ENCODE assay signal across 14 cellular contexts in the genomic region with DNA sequence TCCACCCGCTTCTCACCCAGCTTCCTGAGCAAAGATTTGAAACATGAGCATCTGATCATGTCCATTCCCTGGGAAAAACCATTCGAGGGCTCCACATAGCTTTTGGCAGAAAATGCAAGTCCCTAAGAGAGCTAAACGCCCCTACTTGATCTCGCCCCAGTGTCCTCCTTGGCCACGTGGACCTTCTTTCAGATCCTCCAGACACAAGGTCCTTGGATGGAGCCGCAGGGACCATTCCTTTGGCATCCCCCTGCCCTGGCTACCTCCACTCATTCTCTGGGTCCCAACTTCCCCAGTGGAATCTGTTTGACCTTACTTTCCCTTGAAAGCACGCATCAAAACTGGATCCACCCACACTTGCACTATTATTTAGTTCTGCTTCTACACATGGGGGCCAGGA.
DNase-seq lines count a peak whose midpoint lies in the region; ATAC-seq and TF ChIP-seq lines count a peak whose summit lies in the region.
"Had no signal": no experiment of that assay in that cellular context is flagged by ENCODE, and none has a peak within 500 bp of the region (broad histone marks: within the 10 kb centered on the region; RNA-seq: fewer than 3 reads in every experiment).

No MANE protein-coding gene starts in this region.

- no peaks in the 10 kb centered on the region for H3K27me3 ChIP-seq in osteoblast (ENCODE audit: insufficient read depth, low read length)

- H3K4me1 ChIP-seq in osteoblast (ENCODE audit: insufficient read depth, low read length), result no peaks in the 10 kb centered on the region
- H3K4me1 ChIP-seq: Caco-2, HAP-1 had no signal

- H3K79me2 ChIP-seq in osteoblast (ENCODE audit: insufficient read depth, low read length), result no peaks in the 10 kb centered on the region

- H3K9me3 ChIP-seq in osteoblast (ENCODE audit: low read depth, low read length), result no peaks in the 10 kb centered on the region
- H3K9me3 ChIP-seq: Caco-2, HAP-1 had no signal

- peak overlapping the region; percentile 4 for H3K27ac Mint-ChIP-seq in memory B cell
- H3K27ac Mint-ChIP-seq in type B pancreatic cell, result peak overlapping the region; percentile 16
- H3K27ac Mint-ChIP-seq in osteocyte (ENCODE audit: unreplicated experiment), result no peak overlapping the region
- H3K27ac Mint-ChIP-seq: CD4-positive, alpha-beta memory T cell; HFFc6 had no signal

- H2AFZ ChIP-seq in osteoblast (ENCODE audit: low read length), result no peak overlapping the region

- TF ChIP-seq CTCF in osteoblast (IDR thresholded peaks at IDR 0.05; ENCODE audit: extremely low read depth, low read depth, low read length), result no peak
- TF ChIP-seq CTCF in type B pancreatic cell (conservative IDR thresholded peaks at IDR 0.05), result no peak
- no peak for TF ChIP-seq CTCF in osteocyte (IDR thresholded peaks at IDR 0.05)

- H3K4me3 Mint-ChIP-seq in memory B cell (no peak overlapping the region), type B pancreatic cell (no peak overlapping the region), osteocyte (ENCODE audit: unreplicated experiment) (no peak overlapping the region)
- H3K4me3 Mint-ChIP-seq: CD4-positive, alpha-beta memory T cell; HFFc6 had no signal

- H3K27ac ChIP-seq in osteoblast (ENCODE audit: low read depth, low read length), result no peak overlapping the region

- H3K4me3 ChIP-seq in osteoblast (ENCODE audit: insufficient read depth, low read length), result no peak overlapping the region
- H3K4me3 ChIP-seq: HAP-1 had no signal

- no peak for ATAC-seq in memory B cell (ENCODE audit: low read depth)

- H3K9me3 Mint-ChIP-seq in memory B cell, result no peaks in the 10 kb centered on the region
- H3K9me3 Mint-ChIP-seq in type B pancreatic cell, result no peaks in the 10 kb centered on the region
- H3K9me3 Mint-ChIP-seq in osteocyte (ENCODE audit: unreplicated experiment), result no peaks in the 10 kb centered on the region

- peaks cover 3% of the 10 kb centered on the region for H3K27me3 Mint-ChIP-seq in memory B cell
- peaks cover 17% of the 10 kb centered on the region for H3K27me3 Mint-ChIP-seq in type B pancreatic cell
- H3K27me3 Mint-ChIP-seq in osteocyte (ENCODE audit: unreplicated experiment), result peaks cover 5% of the 10 kb centered on the region

- H3K4me1 Mint-ChIP-seq in memory B cell, result peaks cover 24% of the 10 kb centered on the region
- peaks cover 24% of the 10 kb centered on the region for H3K4me1 Mint-ChIP-seq in type B pancreatic cell (ENCODE audit: unreplicated experiment)
- H3K4me1 Mint-ChIP-seq in osteocyte (ENCODE audit: unreplicated experiment), result peaks cover 6% of the 10 kb centered on the region

- no peak overlapping the region for H3K4me2 ChIP-seq in osteoblast (ENCODE audit: insufficient read depth, low read length)

- H4K20me1 ChIP-seq in osteoblast (ENCODE audit: insufficient read depth, low read length), result no peaks in the 10 kb centered on the region

- H3K36me3 Mint-ChIP-seq in memory B cell (peaks cover 22% of the 10 kb centered on the region), type B pancreatic cell (no peaks in the 10 kb centered on the region), osteocyte (ENCODE audit: unreplicated experiment) (peaks cover 2% of the 10 kb centered on the region)
- H3K36me3 Mint-ChIP-seq: CD4-positive, alpha-beta memory T cell had no signal

- DNase-seq in memory B cell (ENCODE audit: low spot score in 2 of 2) (no peak), osteoblast (ENCODE audit: insufficient read length, low spot score, missing footprints) (peak; percentile 82), type B pancreatic cell (ENCODE audit: extremely low spot score, unreplicated experiment) (no peak), osteocyte (ENCODE audit: extremely low spot score, unreplicated experiment) (no peak), NCI-H2081 (lab: John Stamatoyannopoulos, UW) (no peak), cerebellum (ENCODE audit: low spot score) (no peak)
- DNase-seq: C1 segment of cervical spinal cord; Caco-2; CD4-positive, alpha-beta memory T cell; DMS153; DND-41; GOT3; HFFc6 had no signal

- H3K36me3 ChIP-seq in osteoblast (ENCODE audit: insufficient read depth, low read length), result no peaks in the 10 kb centered on the region
- H3K36me3 ChIP-seq: HAP-1 had no signal
